Comparison of ENCODE assay signal across 1 cellular context in genomic region chr1:207826557-207827487, GRCh38.
A peak's percentile ranks its signal among the peaks of the same experiment; 100 is the strongest.
TF ChIP-seq lines count a peak whose summit lies in the region.

No MANE protein-coding gene starts in this region.

TF ChIP-seq in HepG2, 621 proteins besides CTCF, POLR2A, EP300 and RAD21 (continued from another document and continues in another):
- no peak for TF ChIP-seq ATF6 (CRISPR knock-in tag; conservative IDR thresholded peaks at IDR 0.05)
- no peak for TF ChIP-seq ZNF430 (CRISPR knock-in tag; IDR thresholded peaks at IDR 0.05)
- TF ChIP-seq PRDM10 (CRISPR knock-in tag; IDR thresholded peaks at IDR 0.05; ENCODE audit: low read depth): no peak
- TF ChIP-seq CREB3 (CRISPR knock-in tag; IDR thresholded peaks at IDR 0.05): no peak
- no peak for TF ChIP-seq IRF9 (CRISPR knock-in tag; IDR thresholded peaks at IDR 0.05; ENCODE audit: borderline replicate concordance)
- peak; percentile 89 for TF ChIP-seq ZKSCAN1 (IDR thresholded peaks at IDR 0.05; ENCODE audit: low read length)
- no peak; the same call in 1 of the 2 replicates for TF ChIP-seq MYC (CRISPR knock-in tag; IDR thresholded peaks at IDR 0.05; ENCODE audit: borderline replicate concordance)
- peak; percentile 71 for TF ChIP-seq ZNF687 (CRISPR knock-in tag; IDR thresholded peaks at IDR 0.05)
- TF ChIP-seq ZNF232 (CRISPR knock-in tag; IDR thresholded peaks at IDR 0.05; ENCODE audit: borderline replicate concordance): 0 out of 2 replicates have a peak, but pooled peaks have one; percentile 40
- TF ChIP-seq ZNF121 (CRISPR knock-in tag; IDR thresholded peaks at IDR 0.05): no peak
- TF ChIP-seq ONECUT2 (CRISPR knock-in tag; IDR thresholded peaks at IDR 0.05): no peak
- no peak for TF ChIP-seq ZNF557 (CRISPR knock-in tag; IDR thresholded peaks at IDR 0.05)
- TF ChIP-seq HDAC1 (CRISPR knock-in tag; IDR thresholded peaks at IDR 0.05): peak; percentile 52
- no peak for TF ChIP-seq ZNF770 (CRISPR knock-in tag; IDR thresholded peaks at IDR 0.05)
- TF ChIP-seq NR0B2 (CRISPR knock-in tag; IDR thresholded peaks at IDR 0.05): no peak
- TF ChIP-seq SMARCE1 (IDR thresholded peaks at IDR 0.05; ENCODE audit: borderline replicate concordance): no peak
- no peak for TF ChIP-seq ZFP90 (CRISPR knock-in tag; IDR thresholded peaks at IDR 0.05; ENCODE audit: borderline replicate concordance)
- no peak for TF ChIP-seq KDM3A (CRISPR knock-in tag; IDR thresholded peaks at IDR 0.05; ENCODE audit: low read depth)
- no peak for TF ChIP-seq SMYD3 (CRISPR knock-in tag; IDR thresholded peaks at IDR 0.05)
- TF ChIP-seq ZNF446 (CRISPR knock-in tag; IDR thresholded peaks at IDR 0.05): no peak
- no peak for TF ChIP-seq RAD51 (IDR thresholded peaks at IDR 0.05; ENCODE audit: borderline replicate concordance)
- no peak for TF ChIP-seq KIAA2018 (CRISPR knock-in tag; IDR thresholded peaks at IDR 0.05; ENCODE audit: borderline replicate concordance)
- TF ChIP-seq XRCC5 (optimal IDR thresholded peaks at IDR 0.05; ENCODE audit: low read length): no peak
- peak in 1 of 2 experiments; percentile 62; a peak in 2 of 4 replicates for TF ChIP-seq NR2F1 (CRISPR knock-in tag; IDR thresholded peaks at IDR 0.05)
- TF ChIP-seq ZNF160 (CRISPR knock-in tag; IDR thresholded peaks at IDR 0.05): no peak
- no peak for TF ChIP-seq CERS6 (CRISPR knock-in tag; IDR thresholded peaks at IDR 0.05)
